Comparison of ENCODE assay signal across 29 cellular contexts in genomic region chr4:80133240-80133783, GRCh38.
"Had no signal": no experiment of that assay in that cellular context is flagged by ENCODE, and none has a peak within 500 bp of the region (broad histone marks: within the 10 kb centered on the region; RNA-seq: fewer than 3 reads in every experiment).

No MANE protein-coding gene starts in this region.

- DNase-seq: activated CD4-positive, alpha-beta memory T cell treated with anti-CD3 and anti-CD28 coated beads, Interleukin-2, amount 10 ng/mL, durations not matched to agents 7 days and 5 days; activated CD4-positive, alpha-beta T cell treated with anti-CD3 and anti-CD28 coated beads for 1 hour; activated CD4-positive, alpha-beta T cell treated with anti-CD3 and anti-CD28 coated beads for 4 hours; activated CD4-positive, alpha-beta T cell treated with anti-CD3 and anti-CD28 coated beads, Interleukin-2, amount 10 ng/mL, durations not matched to agents 7 days and 5 days; activated CD4-positive, alpha-beta T cell treated with anti-CD3 and anti-CD28 coated beads, Interleukin-2, amount 50 U/mL, for 4 hours; activated CD8-positive, alpha-beta memory T cell treated with anti-CD3 and anti-CD28 coated beads, Interleukin-2, amount 50 U/mL, for 48 hours; activated effector memory CD4-positive, alpha-beta T cell treated with Interleukin-2 at 50 U/mL for 16 hours; activated gamma-delta T cell treated with Interleukin-2 at 50 U/mL for 16 hours; activated naive CD4-positive, alpha-beta T cell treated with anti-CD3 and anti-CD28 coated beads, Interleukin-2, amount 50 U/mL, for 16 hours; activated naive CD4-positive, alpha-beta T cell treated with Interleukin-2 at 50 U/mL for 16 hours; activated T-cell treated with anti-CD3 and anti-CD28 coated beads for 4 hours; activated T-cell treated with anti-CD3 and anti-CD28 coated beads, Interleukin-2, amount 50 U/mL, for 24 hours; activated T-cell treated with anti-CD3 and anti-CD28 coated beads, Interleukin-2, amount 50 U/mL, for 72 hours; amniotic stem cell; anterior cingulate cortex; brain microvascular endothelial cell; colonic mucosa; effector CD8-positive, alpha-beta T cell; foreskin fibroblast; head of caudate nucleus; T-helper 1 cell; T-helper 17 cell had no signal

- H3K36me3 ChIP-seq: brain microvascular endothelial cell, colonic mucosa had no signal

- H3K4me3 ChIP-seq: colonic mucosa had no signal

- H3K4me1 ChIP-seq: colonic mucosa had no signal

- FAIRE-seq: astrocyte, bronchial epithelial cell, frontal cortex, TTC549 had no signal

- H3K9me3 ChIP-seq: colonic mucosa had no signal

- ATAC-seq: activated T-cell treated with anti-CD3 and anti-CD28 coated beads, Interleukin-2, amount 50 U/mL, for 72 hours; esophagus mucosa; T-helper 17 cell; WTC11 had no signal

- H3K27me3 ChIP-seq: brain microvascular endothelial cell, colonic mucosa had no signal

- H3K27ac ChIP-seq: brain microvascular endothelial cell, colonic mucosa, VCaP had no signal
